10 cellular contexts compared by ENCODE assay signal in genomic region chr3:99534951-99535704, GRCh38.
DNase-seq lines count a peak whose midpoint lies in the region; ATAC-seq and TF ChIP-seq lines count a peak whose summit lies in the region.
"Had no signal": no experiment of that assay in that cellular context is flagged by ENCODE, and none has a peak within 500 bp of the region (broad histone marks: within the 10 kb centered on the region; RNA-seq: fewer than 3 reads in every experiment).

No MANE protein-coding gene starts in this region.

- H3K4me1 Mint-ChIP-seq in type B pancreatic cell (ENCODE audit: unreplicated experiment), result peaks cover 16% of the 10 kb centered on the region

- in situ Hi-C loops in GM13977 (cut with MboI; ENCODE audit: low pct_unique_long_range_greater_than_20kb, low sequenced_read_pairs, unreplicated experiment), result no loop called here

- no peak overlapping the region for H3K4me3 ChIP-seq in fibroblast of lung (replicated peaks in 1 of 4; ENCODE audit: control extremely low read depth in 1 of 4, insufficient read depth in 1 of 4, low read depth in 3 of 4, low read length in 4 of 4)
- H3K4me3 ChIP-seq: sigmoid colon had no signal

- H2AFZ ChIP-seq in fibroblast of lung (ENCODE audit: low read length), result no peak overlapping the region

- TF ChIP-seq CTCF in fibroblast of lung (conservative IDR thresholded peaks at IDR 0.05 in 1 of 2, IDR thresholded peaks at IDR 0.05 in 1 of 2; ENCODE audit: low read depth in 1 of 2, low read length in 2 of 2) (no peak), type B pancreatic cell (conservative IDR thresholded peaks at IDR 0.05) (no peak), GM13977 (IDR thresholded peaks at IDR 0.05; ENCODE audit: extremely low read depth, insufficient read depth, missing control alignments) (no peak)

- no peaks in the 10 kb centered on the region for H3K27me3 ChIP-seq in fibroblast of lung (ENCODE audit: control insufficient read depth, insufficient read depth, low read length)
- H3K27me3 ChIP-seq: sigmoid colon had no signal

- peak; percentile 49 for ATAC-seq in GM21786 (IDR thresholded peaks at IDR 0.05; ENCODE audit: unreplicated experiment)
- ATAC-seq in GM18520 (IDR thresholded peaks at IDR 0.05; ENCODE audit: unreplicated experiment), result no peak
- no peak for ATAC-seq in HG02763 (IDR thresholded peaks at IDR 0.05; ENCODE audit: unreplicated experiment)

- no peaks in the 10 kb centered on the region for H3K27me3 Mint-ChIP-seq in type B pancreatic cell

- no peak overlapping the region for H3K9ac ChIP-seq in fibroblast of lung (ENCODE audit: insufficient read depth, low read length)

- H4K20me1 ChIP-seq in fibroblast of lung (ENCODE audit: control insufficient read depth, extremely low read depth, insufficient read depth, low read length), result no peaks in the 10 kb centered on the region

- H3K36me3 ChIP-seq in fibroblast of lung (ENCODE audit: control insufficient read depth, insufficient read depth, low read length), result no peaks in the 10 kb centered on the region
- H3K36me3 ChIP-seq: sigmoid colon had no signal

- no peaks in the 10 kb centered on the region for H3K79me2 ChIP-seq in fibroblast of lung (ENCODE audit: control insufficient read depth, insufficient read depth, low read length)

- H3K4me1 ChIP-seq in fibroblast of lung (ENCODE audit: control insufficient read depth, extremely low read depth, insufficient read depth, low read length), result no peaks in the 10 kb centered on the region
- H3K4me1 ChIP-seq: sigmoid colon had no signal

- no peaks in the 10 kb centered on the region for H3K36me3 Mint-ChIP-seq in type B pancreatic cell

- H3K27ac Mint-ChIP-seq in type B pancreatic cell, result peak overlapping the region; percentile 8

- no peaks in the 10 kb centered on the region for H3K9me3 Mint-ChIP-seq in type B pancreatic cell

- DNase-seq in M059J (ENCODE audit: low read depth) (peak; percentile 60), fibroblast of lung (ENCODE audit: low read depth in 2 of 2) (peak; percentile 82 to 90), type B pancreatic cell (ENCODE audit: extremely low spot score, unreplicated experiment) (no peak), GM13977 (ENCODE audit: low spot score) (no peak)
- DNase-seq: NCI-H1092 treated with DMSO at 0.1 percent for 48 hours; sigmoid colon; stimulated activated naive CD4-positive, alpha-beta T cell treated with Interleukin-2 at 50 U/mL for 16 hours had no signal

- H3K9me3 ChIP-seq in fibroblast of lung (ENCODE audit: control insufficient read depth, insufficient read depth, low read depth, low read length), result no peaks in the 10 kb centered on the region
- H3K9me3 ChIP-seq: sigmoid colon had no signal

- H3K4me3 Mint-ChIP-seq in type B pancreatic cell, result no peak overlapping the region

- H3K4me2 ChIP-seq in fibroblast of lung (ENCODE audit: extremely low read depth, insufficient read depth, low read length), result no peak overlapping the region

- no peak overlapping the region for H3K27ac ChIP-seq in fibroblast of lung (ENCODE audit: insufficient read depth, low read length)
- H3K27ac ChIP-seq: sigmoid colon had no signal

Comparison
In these comparisons a context has a peak if more than half of its experiments do, and no peak if none do; other contexts are left out.
1. DNase-seq: peak in M059J (single experiment) and fibroblast of lung (2 of 2); none in type B pancreatic cell (single experiment) and GM13977 (single experiment).